1 cellular context compared by ENCODE assay signal in genomic region chr17:12296120-12296727, GRCh38.
TF ChIP-seq lines count a peak whose summit lies in the region.

No MANE protein-coding gene starts in this region.

TF ChIP-seq in WTC11, 78 proteins besides CTCF, POLR2A, EP300 and RAD21 (continued from another document):
- TF ChIP-seq, protein P1, sequence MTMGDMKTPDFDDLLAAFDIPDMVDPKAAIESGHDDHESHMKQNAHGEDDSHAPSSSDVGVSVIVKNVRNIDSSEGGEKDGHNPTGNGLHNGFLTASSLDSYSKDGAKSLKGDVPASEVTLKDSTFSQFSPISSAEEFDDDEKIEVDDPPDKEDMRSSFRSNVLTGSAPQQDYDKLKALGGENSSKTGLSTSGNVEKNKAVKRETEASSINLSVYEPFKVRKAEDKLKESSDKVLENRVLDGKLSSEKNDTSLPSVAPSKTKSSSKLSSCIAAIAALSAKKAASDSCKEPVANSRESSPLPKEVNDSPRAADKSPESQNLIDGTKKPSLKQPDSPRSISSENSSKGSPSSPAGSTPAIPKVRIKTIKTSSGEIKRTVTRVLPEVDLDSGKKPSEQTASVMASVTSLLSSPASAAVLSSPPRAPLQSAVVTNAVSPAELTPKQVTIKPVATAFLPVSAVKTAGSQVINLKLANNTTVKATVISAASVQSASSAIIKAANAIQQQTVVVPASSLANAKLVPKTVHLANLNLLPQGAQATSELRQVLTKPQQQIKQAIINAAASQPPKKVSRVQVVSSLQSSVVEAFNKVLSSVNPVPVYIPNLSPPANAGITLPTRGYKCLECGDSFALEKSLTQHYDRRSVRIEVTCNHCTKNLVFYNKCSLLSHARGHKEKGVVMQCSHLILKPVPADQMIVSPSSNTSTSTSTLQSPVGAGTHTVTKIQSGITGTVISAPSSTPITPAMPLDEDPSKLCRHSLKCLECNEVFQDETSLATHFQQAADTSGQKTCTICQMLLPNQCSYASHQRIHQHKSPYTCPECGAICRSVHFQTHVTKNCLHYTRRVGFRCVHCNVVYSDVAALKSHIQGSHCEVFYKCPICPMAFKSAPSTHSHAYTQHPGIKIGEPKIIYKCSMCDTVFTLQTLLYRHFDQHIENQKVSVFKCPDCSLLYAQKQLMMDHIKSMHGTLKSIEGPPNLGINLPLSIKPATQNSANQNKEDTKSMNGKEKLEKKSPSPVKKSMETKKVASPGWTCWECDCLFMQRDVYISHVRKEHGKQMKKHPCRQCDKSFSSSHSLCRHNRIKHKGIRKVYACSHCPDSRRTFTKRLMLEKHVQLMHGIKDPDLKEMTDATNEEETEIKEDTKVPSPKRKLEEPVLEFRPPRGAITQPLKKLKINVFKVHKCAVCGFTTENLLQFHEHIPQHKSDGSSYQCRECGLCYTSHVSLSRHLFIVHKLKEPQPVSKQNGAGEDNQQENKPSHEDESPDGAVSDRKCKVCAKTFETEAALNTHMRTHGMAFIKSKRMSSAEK (CRISPR knock-in tag; IDR thresholded peaks at IDR 0.05; ENCODE audit: borderline replicate concordance), result no peak
- TF ChIP-seq KAT7 (CRISPR knock-in tag; IDR thresholded peaks at IDR 0.05; ENCODE audit: borderline replicate concordance), result no peak
